ENCODE assay signal across 12 cellular contexts in genomic region chr10:59829601-59830000, GRCh38.
DNase-seq lines count a peak whose midpoint lies in the region; ATAC-seq and TF ChIP-seq lines count a peak whose summit lies in the region.
"Had no signal": no experiment of that assay in that cellular context is flagged by ENCODE, and none has a peak within 500 bp of the region (broad histone marks: within the 10 kb centered on the region; RNA-seq: fewer than 3 reads in every experiment).

No MANE protein-coding gene starts in this region.

- peak; percentile 71 for ATAC-seq in GM19023 (IDR thresholded peaks at IDR 0.05; ENCODE audit: unreplicated experiment)
- ATAC-seq in HG02610 (IDR thresholded peaks at IDR 0.05; ENCODE audit: unreplicated experiment) = peak; percentile 91
- ATAC-seq in HG03432 (IDR thresholded peaks at IDR 0.05; ENCODE audit: unreplicated experiment) = peak; percentile 83
- ATAC-seq: left ventricle myocardium superior had no signal

- peaks cover 2% of the 10 kb centered on the region for H3K79me1 ChIP-seq in neuronal stem cell (ENCODE audit: low read depth, low read length)

- intact Hi-C loops in tibial artery (cut with DNase I; ENCODE audit: low total_unique reads) = no loop called here

- no peaks in the 10 kb centered on the region for H3K27me3 ChIP-seq in tibial artery
- no peaks in the 10 kb centered on the region for H3K27me3 ChIP-seq in neuronal stem cell (ENCODE audit: control insufficient read depth in 3 of 3, insufficient read depth in 3 of 3, low read depth in 1 of 3, low read length in 3 of 3)
- H3K27me3 ChIP-seq: uterus had no signal

- no peak overlapping the region for H3K27ac ChIP-seq in tibial artery
- H3K27ac ChIP-seq in neuronal stem cell (replicated peaks; ENCODE audit: low read length) = no peak overlapping the region
- H3K27ac ChIP-seq: uterus had no signal

- no peak overlapping the region for H3K14ac ChIP-seq in neuronal stem cell (ENCODE audit: low read length)

- no peak overlapping the region for H2BK5ac ChIP-seq in neuronal stem cell (ENCODE audit: low read length)

- peaks cover 8 to 12% (median 8%) of the 10 kb centered on the region in 3 donors for H3K36me3 ChIP-seq in tibial artery
- H3K36me3 ChIP-seq in neuronal stem cell (replicated peaks in 1 of 2; ENCODE audit: control insufficient read depth in 2 of 2, insufficient read depth in 2 of 2, low read length in 2 of 2) = peaks cover 7 to 32% of the 10 kb centered on the region in 2 donors
- H3K36me3 ChIP-seq: uterus had no signal

- DNase-seq in GM13976 (ENCODE audit: low spot score) (peak; percentile 23), G401 (ENCODE audit: low spot score) (no peak), NCI-H1417 treated with DMSO at 0.1 percent for 48 hours (lab: John Stamatoyannopoulos, UW) (no peak), tibial artery (no peak), neuronal stem cell (ENCODE audit: low spot score) (no peak)
- DNase-seq: activated T-cell treated with anti-CD3 and anti-CD28 coated beads, Interleukin-2, amount 50 U/mL, for 48 hours; left ventricle myocardium superior; posterior cingulate gyrus; uterus had no signal

- no peak overlapping the region for H3K18ac ChIP-seq in neuronal stem cell (ENCODE audit: low read length)

- H3K23ac ChIP-seq in neuronal stem cell (ENCODE audit: low read depth, low read length, poor library complexity) = no peak overlapping the region

- in situ Hi-C loops in GM13976 (cut with MboI; ENCODE audit: low sequenced_read_pairs, unreplicated experiment) = no loop called here
- in situ Hi-C loops in G401 (cut with HindIII; ENCODE audit: low sequenced_read_pairs) = no loop called here

- H3K4me1 ChIP-seq in tibial artery (peaks cover 0 to 55% (median 16%) of the 10 kb centered on the region in 4 donors), neuronal stem cell (ENCODE audit: control insufficient read depth in 2 of 2, insufficient read depth in 1 of 2, low read depth in 1 of 2, low read length in 2 of 2) (no peaks in the 10 kb centered on the region)

- H2AFZ ChIP-seq in neuronal stem cell (ENCODE audit: low read length) = no peak overlapping the region

- H3K4ac ChIP-seq in neuronal stem cell (ENCODE audit: low read length) = no peak overlapping the region

- no peak overlapping the region for H2BK15ac ChIP-seq in neuronal stem cell (ENCODE audit: low read length)

- H2BK12ac ChIP-seq in neuronal stem cell (ENCODE audit: low read length) = no peak overlapping the region

- no peak overlapping the region for H2AK5ac ChIP-seq in neuronal stem cell (ENCODE audit: low read depth, low read length)

- H3K9me3 ChIP-seq in tibial artery = no peaks in the 10 kb centered on the region
- peaks cover 0 to 3% of the 10 kb centered on the region in 2 donors for H3K9me3 ChIP-seq in neuronal stem cell (replicated peaks in 1 of 2; ENCODE audit: control insufficient read depth in 2 of 2, insufficient read depth in 1 of 2, low read depth in 1 of 2, low read length in 2 of 2)
- H3K9me3 ChIP-seq: uterus had no signal

- H3K4me2 ChIP-seq in neuronal stem cell (ENCODE audit: insufficient read depth, low read length, poor library complexity, severe bottlenecking) = no peak overlapping the region

- TF ChIP-seq CTCF in GM13976 (IDR thresholded peaks at IDR 0.05; ENCODE audit: borderline replicate concordance, control extremely low read depth, extremely low read depth, insufficient read depth, missing control alignments) (no peak), tibial artery (IDR thresholded peaks at IDR 0.05) (no peak)

- no peak overlapping the region for H4K8ac ChIP-seq in neuronal stem cell (ENCODE audit: low read depth, low read length)

- H3K4me3 ChIP-seq in tibial artery = no peak overlapping the region
- no peak overlapping the region for H3K4me3 ChIP-seq in neuronal stem cell (ENCODE audit: low read length in 2 of 2)
- H3K4me3 ChIP-seq: uterus had no signal

- no peak overlapping the region for H2BK120ac ChIP-seq in neuronal stem cell (ENCODE audit: low read depth, low read length)

- WGBS in neuronal stem cell (ENCODE audit: extremely low coverage in 2 of 2, insufficient read length in 2 of 2, insufficient replicate concordance in 1 of 2), 2 donors = no CpG with 5 or more reads among the region's 3 CpGs

- H3K9ac ChIP-seq in neuronal stem cell (ENCODE audit: low read depth, low read length, poor library complexity) = no peak overlapping the region

- H4K91ac ChIP-seq in neuronal stem cell (ENCODE audit: low read depth, low read length, poor library complexity) = no peak overlapping the region
